Comparison of ENCODE assay signal across 17 cellular contexts in the genomic region with DNA sequence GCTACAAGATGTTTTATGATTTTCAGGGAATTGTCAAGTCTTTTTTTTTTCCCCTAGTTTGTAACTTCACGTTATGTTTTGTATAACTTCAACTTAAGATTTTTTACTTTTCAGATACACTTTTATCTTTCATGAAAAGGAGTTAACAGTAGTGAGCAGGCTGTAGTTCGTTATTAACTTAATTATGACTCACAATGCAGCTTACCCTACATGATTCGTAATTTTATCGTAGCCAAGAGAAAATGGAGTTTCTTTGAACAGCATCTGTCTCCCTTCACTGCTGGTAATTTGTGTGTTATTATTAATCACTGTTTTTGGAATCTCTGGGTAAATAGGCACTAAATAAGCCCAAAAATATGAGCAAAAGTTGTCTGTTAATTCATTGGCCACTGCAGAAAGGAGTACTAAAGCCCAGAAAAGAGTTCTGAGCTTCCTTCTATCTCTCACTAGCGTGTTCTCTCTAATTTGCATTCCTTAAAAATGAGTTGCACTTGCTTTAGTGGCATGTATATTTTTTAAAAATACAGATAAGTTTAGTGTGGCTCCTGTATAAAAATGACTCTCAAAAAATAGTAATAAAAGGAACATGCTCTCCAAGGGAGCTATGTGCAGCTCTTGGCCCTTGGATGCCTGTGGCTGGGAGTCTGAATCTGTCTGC. TPM values are rescaled to one million over a fixed set of nuclear protein-coding genes. Genes with fewer than 3 reads are reported as not detected.
A peak's percentile ranks its signal among the peaks of the same experiment; 100 is the strongest.
DNase-seq lines count a peak whose midpoint lies in the region; ATAC-seq and TF ChIP-seq lines count a peak whose summit lies in the region.
"Had no signal": no experiment of that assay in that cellular context is flagged by ENCODE, and none has a peak within 500 bp of the region (broad histone marks: within the 10 kb centered on the region; RNA-seq: fewer than 3 reads in every experiment).

No MANE protein-coding gene starts in this region.

- H3K27me3 Mint-ChIP-seq in natural killer cell treated with Interleukin-12 subunit alpha and Interleukin-12 subunit beta and Interleukin-15 and Interleukin-18, amount 100 ng/mL, for 72 hours: no peaks in the 10 kb centered on the region
- H3K27me3 Mint-ChIP-seq: T-helper 17 cell had no signal

- H4K20me1 ChIP-seq in fibroblast of lung (ENCODE audit: control insufficient read depth, extremely low read depth, insufficient read depth, low read length): no peaks in the 10 kb centered on the region

- H3K4me3 ChIP-seq in fibroblast of lung (replicated peaks in 1 of 4; ENCODE audit: control extremely low read depth in 1 of 4, insufficient read depth in 1 of 4, low read depth in 3 of 4, low read length in 4 of 4) (no peak overlapping the region), right cardiac atrium (ENCODE audit: low read length) (no peak overlapping the region)

- peaks cover 9% of the 10 kb centered on the region for H3K36me3 Mint-ChIP-seq in natural killer cell treated with Interleukin-12 subunit alpha and Interleukin-12 subunit beta and Interleukin-15 and Interleukin-18, amount 100 ng/mL, for 72 hours

- H3K27me3 ChIP-seq in fibroblast of lung (ENCODE audit: control insufficient read depth, insufficient read depth, low read length) (no peaks in the 10 kb centered on the region), right cardiac atrium (ENCODE audit: control insufficient read depth, insufficient read depth) (no peaks in the 10 kb centered on the region)

- no peak overlapping the region for H3K4me3 Mint-ChIP-seq in natural killer cell treated with Interleukin-12 subunit alpha and Interleukin-12 subunit beta and Interleukin-15 and Interleukin-18, amount 100 ng/mL, for 72 hours
- H3K4me3 Mint-ChIP-seq: T-helper 17 cell had no signal

- no peaks in the 10 kb centered on the region for H3K36me3 ChIP-seq in fibroblast of lung (ENCODE audit: control insufficient read depth, insufficient read depth, low read length)

- no peak for ATAC-seq in natural killer cell treated with Interleukin-12 subunit alpha and Interleukin-12 subunit beta and Interleukin-15 and Interleukin-18, amount 100 ng/mL, for 72 hours
- ATAC-seq in right cardiac atrium: no peak
- ATAC-seq: Right ventricle myocardium inferior, T-helper 17 cell had no signal

- H3K9me3 Mint-ChIP-seq in natural killer cell treated with Interleukin-12 subunit alpha and Interleukin-12 subunit beta and Interleukin-15 and Interleukin-18, amount 100 ng/mL, for 72 hours: peaks cover 7% of the 10 kb centered on the region

- H3K4me2 ChIP-seq in fibroblast of lung (ENCODE audit: extremely low read depth, insufficient read depth, low read length): peak overlapping the region; percentile 54

- H3K9me3 ChIP-seq in fibroblast of lung (ENCODE audit: control insufficient read depth, insufficient read depth, low read depth, low read length): no peaks in the 10 kb centered on the region
- no peaks in the 10 kb centered on the region for H3K9me3 ChIP-seq in right cardiac atrium (ENCODE audit: control insufficient read depth, low read length)

- peaks cover 63% of the 10 kb centered on the region for H3K79me2 ChIP-seq in fibroblast of lung (ENCODE audit: control insufficient read depth, insufficient read depth, low read length)

- DNase-seq in EH (ENCODE audit: low read depth) (peak; percentile 78), LHCN-M2 (ENCODE audit: low read depth) (peak; percentile 11), fibroblast of lung (ENCODE audit: low read depth in 2 of 2) (peak in 1 of 2 donors; percentile 28), renal cortical epithelial cell (ENCODE audit: low read depth) (peak; percentile 40), HuH-7.5 (ENCODE audit: low spot score) (no peak), right cardiac atrium (no peak), DMS53 treated with DMSO at 0.1 percent for 48 hours (lab: John Stamatoyannopoulos, UW; ENCODE audit: unreplicated experiment) (no peak)
- no peak for DNase-seq in natural killer cell treated with Interleukin-12 subunit alpha and Interleukin-12 subunit beta and Interleukin-15 and Interleukin-18, amount 100 ng/mL, for 72 hours (ENCODE audit: low spot score)
- DNase-seq: AML-193, DMS79 treated with DMSO at 0.1 percent for 48 hours, KG1, NCI-H1092 treated with DMSO at 0.1 percent for 48 hours, NCI-H187, NCI-H82, T-helper 17 cell had no signal

- intact Hi-C loops in right cardiac atrium (cut with DNase I): no loop called here

- H3K9ac ChIP-seq in fibroblast of lung (ENCODE audit: insufficient read depth, low read length): no peak overlapping the region

- H3K27ac Mint-ChIP-seq in natural killer cell treated with Interleukin-12 subunit alpha and Interleukin-12 subunit beta and Interleukin-15 and Interleukin-18, amount 100 ng/mL, for 72 hours: no peak overlapping the region
- H3K27ac Mint-ChIP-seq: T-helper 17 cell had no signal

- no peak overlapping the region for H2AFZ ChIP-seq in fibroblast of lung (ENCODE audit: low read length)

- TF ChIP-seq CTCF in fibroblast of lung (conservative IDR thresholded peaks at IDR 0.05 in 1 of 2, IDR thresholded peaks at IDR 0.05 in 1 of 2; ENCODE audit: low read depth in 1 of 2, low read length in 2 of 2): no peak

- H3K4me1 Mint-ChIP-seq in natural killer cell treated with Interleukin-12 subunit alpha and Interleukin-12 subunit beta and Interleukin-15 and Interleukin-18, amount 100 ng/mL, for 72 hours (ENCODE audit: low read depth in 2 of 2): peaks cover 14 to 18% of the 10 kb centered on the region in 2 donors

- peak overlapping the region; percentile 3 for H3K27ac ChIP-seq in fibroblast of lung (ENCODE audit: insufficient read depth, low read length)
- no peak overlapping the region for H3K27ac ChIP-seq in right cardiac atrium (ENCODE audit: low read length)
- H3K27ac ChIP-seq: HL-60 had no signal

- no peaks in the 10 kb centered on the region for H3K4me1 ChIP-seq in fibroblast of lung (ENCODE audit: control insufficient read depth, extremely low read depth, insufficient read depth, low read length)
- H3K4me1 ChIP-seq in right cardiac atrium (ENCODE audit: control insufficient read depth, insufficient read depth, low read length): no peaks in the 10 kb centered on the region

- WGBS in right cardiac atrium: 74% methylated on average over 5 of the region's 5 CpGs

RNA-seq across cellular contexts. Expression of a gene that starts 36.1 kb away (rescaled TPM):
- total RNA-seq in LHCN-M2 (2014; rRNA removed): 17.0 and 18.3 TPM in 2 replicates
- polyA plus RNA-seq in LHCN-M2 (2012): 49.9 TPM
- total RNA-seq in fibroblast of lung: 43.9 and 50.9 TPM in 2 replicates
- polyA plus RNA-seq in fibroblast of lung: 46.1 and 53.2 TPM in 2 replicates
- polyA plus RNA-seq in fibroblast of lung (2012): 50.2 and 63.4 TPM in 2 replicates
- 9.6 and 11.4 TPM in 2 replicates for polyA minus RNA-seq in fibroblast of lung (ENCODE audit: low replicate concordance)
- total RNA-seq in renal cortical epithelial cell: 29.3 and 43.6 TPM in 2 replicates
- total RNA-seq in natural killer cell treated with Interleukin-12 subunit alpha and Interleukin-12 subunit beta and Interleukin-15 and Interleukin-18, amount 100 ng/mL, for 72 hours: 10 to 100 TPM; 22.0 to 28.6 TPM
- 10 to 100 TPM; 21.0 to 23.9 (median 22.4) TPM for total RNA-seq in right cardiac atrium
- 20.9 TPM for polyA plus RNA-seq in right cardiac atrium

Comparison
In these comparisons a context has a peak if more than half of its experiments do, and no peak if none do; other contexts are left out.
1. DNase-seq: peak in EH (single experiment), LHCN-M2 (single experiment) and renal cortical epithelial cell (single experiment); none in natural killer cell treated with Interleukin-12 subunit alpha and Interleukin-12 subunit beta and Interleukin-15 and Interleukin-18, amount 100 ng/mL, for 72 hours (single experiment), HuH-7.5 (single experiment), right cardiac atrium (0 of 3) and DMS53 treated with DMSO at 0.1 percent for 48 hours (single experiment).